ENCODE assay signal across 1 cellular context in genomic region chr12:132268674-132269073, GRCh38.
TF ChIP-seq lines count a peak whose summit lies in the region.

No MANE protein-coding gene starts in this region.

TF ChIP-seq in K562, 482 proteins besides CTCF, POLR2A, EP300 and RAD21 (continued from another document and continues in another):
- TF ChIP-seq TFAP4 (CRISPR knock-in tag; IDR thresholded peaks at IDR 0.05; ENCODE audit: borderline replicate concordance): peak; percentile 78
- no peak for TF ChIP-seq ZKSCAN3 (CRISPR knock-in tag; IDR thresholded peaks at IDR 0.05)
- TF ChIP-seq HNRNPK (IDR thresholded peaks at IDR 0.05; ENCODE audit: low read depth, low read length, poor library complexity, severe bottlenecking): no peak
- no peak for TF ChIP-seq ZNF41 (CRISPR knock-in tag; conservative IDR thresholded peaks at IDR 0.05)
- TF ChIP-seq HMGN3 (IDR thresholded peaks at IDR 0.05; ENCODE audit: borderline replicate concordance, extremely low read depth, insufficient read length, low read depth, low read length): no peak
- peak; percentile 59; the same call in 1 of the 2 replicates for TF ChIP-seq ZNF511 (CRISPR knock-in tag; IDR thresholded peaks at IDR 0.05)
- no peak for TF ChIP-seq ZNF175 (CRISPR knock-in tag; IDR thresholded peaks at IDR 0.05; ENCODE audit: low read depth)
- TF ChIP-seq FOXA3 (CRISPR knock-in tag; conservative IDR thresholded peaks at IDR 0.05 in 1 of 2, IDR thresholded peaks at IDR 0.05 in 1 of 2): no peak
- no peak for TF ChIP-seq TEAD2 (tag; IDR thresholded peaks at IDR 0.05)
- TF ChIP-seq ZNF311 (CRISPR knock-in tag; IDR thresholded peaks at IDR 0.05): no peak
- no peak for TF ChIP-seq OTX1 (CRISPR knock-in tag; IDR thresholded peaks at IDR 0.05)
- peak; percentile 34; the same call in 1 of the 2 replicates for TF ChIP-seq RNF2 (IDR thresholded peaks at IDR 0.05)
- no peak for TF ChIP-seq ZBTB34 (CRISPR knock-in tag; IDR thresholded peaks at IDR 0.05)
- TF ChIP-seq AFF1 (IDR thresholded peaks at IDR 0.05; ENCODE audit: low read depth in 1 of 2, partially characterized antibody in 2 of 2): no peak
- TF ChIP-seq ZNF217 (CRISPR knock-in tag; IDR thresholded peaks at IDR 0.05): no peak
- TF ChIP-seq HEY1 (CRISPR knock-in tag; IDR thresholded peaks at IDR 0.05; ENCODE audit: borderline replicate concordance): no peak
- peak in 1 of 2 experiments; percentile 36; a peak in 1 of 4 replicates for TF ChIP-seq SIX5 (IDR thresholded peaks at IDR 0.05; ENCODE audit: borderline replicate concordance in 1 of 2, insufficient read depth in 1 of 2, low read depth in 1 of 2, low read length in 2 of 2)
- no peak for TF ChIP-seq ZNF174 (CRISPR knock-in tag; IDR thresholded peaks at IDR 0.05)
- no peak for TF ChIP-seq BDP1 (IDR thresholded peaks at IDR 0.05; ENCODE audit: insufficient read depth, insufficient read length)
- no peak for TF ChIP-seq RFX5 (IDR thresholded peaks at IDR 0.05; ENCODE audit: low read depth, low read length)
- no peak for TF ChIP-seq E4F1 (CRISPR knock-in tag; IDR thresholded peaks at IDR 0.05; ENCODE audit: borderline replicate concordance)
- TF ChIP-seq ZNF165 (CRISPR knock-in tag; IDR thresholded peaks at IDR 0.05; ENCODE audit: borderline replicate concordance): no peak
- peak; percentile 80 for TF ChIP-seq HCFC1 (IDR thresholded peaks at IDR 0.05; ENCODE audit: low read depth, low read length)
- TF ChIP-seq CBX8 (IDR thresholded peaks at IDR 0.05; ENCODE audit: borderline replicate concordance, extremely low read depth, low read depth, low read length, poor library complexity, severe bottlenecking): no peak
- TF ChIP-seq DIDO1 (tag; IDR thresholded peaks at IDR 0.05; ENCODE audit: low read depth): peak; percentile 78
- TF ChIP-seq PBX2 (CRISPR knock-in tag; IDR thresholded peaks at IDR 0.05; ENCODE audit: low read depth): no peak
- TF ChIP-seq PBX2 (tag; conservative IDR thresholded peaks at IDR 0.05; ENCODE audit: low read depth): no peak
- no peak for TF ChIP-seq GATA2 (CRISPR knock-in tag; IDR thresholded peaks at IDR 0.05)
- no peak for TF ChIP-seq BCOR (IDR thresholded peaks at IDR 0.05)
- peak; percentile 73 to 94 for TF ChIP-seq E2F6 (IDR thresholded peaks at IDR 0.05; ENCODE audit: borderline replicate concordance in 1 of 2, extremely low read depth in 1 of 2, insufficient read depth in 1 of 2, insufficient read length in 1 of 2, low read depth in 1 of 2, low read length in 1 of 2, poor library complexity in 1 of 2, severe bottlenecking in 1 of 2)
- TF ChIP-seq FOXM1 (IDR thresholded peaks at IDR 0.05; ENCODE audit: low read depth): no peak
- TF ChIP-seq FOXM1 (CRISPR knock-in tag; IDR thresholded peaks at IDR 0.05; ENCODE audit: low read depth): no peak
- TF ChIP-seq ZNF224 (CRISPR knock-in tag; IDR thresholded peaks at IDR 0.05): 0 out of 2 replicates have a peak, but pooled peaks have one; percentile 41
- no peak for TF ChIP-seq ZFP30 (CRISPR knock-in tag; IDR thresholded peaks at IDR 0.05; ENCODE audit: borderline replicate concordance)
- peak; percentile 52 for TF ChIP-seq EGR1 (conservative IDR thresholded peaks at IDR 0.05)
- TF ChIP-seq CBFA2T3 (IDR thresholded peaks at IDR 0.05): no peak
- no peak for TF ChIP-seq RHOXF2B (CRISPR knock-in tag; conservative IDR thresholded peaks at IDR 0.05)
- no peak for TF ChIP-seq ZNF408 (CRISPR knock-in tag; IDR thresholded peaks at IDR 0.05; ENCODE audit: low read depth)
- TF ChIP-seq RBM17 (IDR thresholded peaks at IDR 0.05; ENCODE audit: borderline replicate concordance, low read depth, low read length): no peak
- TF ChIP-seq KAT8 (IDR thresholded peaks at IDR 0.05; ENCODE audit: low read depth): no peak
- TF ChIP-seq USF2 (CRISPR knock-in tag; IDR thresholded peaks at IDR 0.05): peak; percentile 18; the same call in 1 of the 2 replicates
- no peak for TF ChIP-seq SRF (CRISPR knock-in tag; IDR thresholded peaks at IDR 0.05)
- no peak for TF ChIP-seq GATAD2A (IDR thresholded peaks at IDR 0.05)
- TF ChIP-seq CHAMP1 (IDR thresholded peaks at IDR 0.05): no peak
- TF ChIP-seq ZKSCAN8 (CRISPR knock-in tag; IDR thresholded peaks at IDR 0.05): no peak
- no peak; the same call in 1 of the 2 replicates for TF ChIP-seq PHF8 (IDR thresholded peaks at IDR 0.05; ENCODE audit: borderline replicate concordance, low read length)
- TF ChIP-seq CCNT2 (IDR thresholded peaks at IDR 0.05; ENCODE audit: borderline replicate concordance, extremely low read depth, insufficient read length, low read depth, low read length): no peak
- no peak for TF ChIP-seq TGIF2 (CRISPR knock-in tag; IDR thresholded peaks at IDR 0.05)
- no peak for TF ChIP-seq NR4A1 (CRISPR knock-in tag; IDR thresholded peaks at IDR 0.05)
- TF ChIP-seq NR4A1 (tag; IDR thresholded peaks at IDR 0.05): no peak
- TF ChIP-seq CHD2 (IDR thresholded peaks at IDR 0.05; ENCODE audit: low read depth, low read length): no peak
